8 cellular contexts compared by ENCODE assay signal in the genomic region with DNA sequence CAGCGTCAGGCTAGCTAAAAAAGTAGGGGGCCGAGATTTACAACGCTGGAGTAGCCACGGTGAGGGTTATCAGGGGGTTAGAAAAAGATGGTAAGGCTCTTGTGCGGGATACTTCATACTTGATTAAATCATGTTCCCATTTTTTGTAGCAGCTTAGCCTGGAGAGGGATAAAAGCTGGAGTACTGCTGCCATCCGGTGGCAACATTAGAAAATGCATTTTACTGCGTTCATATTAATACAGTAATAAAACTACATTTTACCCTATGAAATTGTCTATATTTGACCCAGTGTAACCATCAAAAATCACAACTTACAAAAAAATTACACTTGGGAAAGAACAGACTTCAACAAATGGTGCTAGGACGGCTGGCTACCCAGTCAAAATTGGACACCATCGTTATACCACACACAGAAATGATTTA. TPM values are rescaled to one million over a fixed set of nuclear protein-coding genes. Genes with fewer than 3 reads are reported as not detected.
DNase-seq lines count a peak whose midpoint lies in the region; ATAC-seq, FAIRE-seq and TF ChIP-seq lines count a peak whose summit lies in the region.

No MANE protein-coding gene starts in this region.

- H3K79me2 ChIP-seq in parathyroid adenoma, result no peaks in the 10 kb centered on the region

- H3K27me3 ChIP-seq in parathyroid adenoma (ENCODE audit: control insufficient read depth, insufficient read depth, low read length), result no peaks in the 10 kb centered on the region

- H2AFZ ChIP-seq in parathyroid adenoma, result no peak overlapping the region

- peaks cover 6% of the 10 kb centered on the region for H3K9me3 Mint-ChIP-seq in activated CD4-positive, alpha-beta T cell treated with anti-CD3 and anti-CD28 coated beads, Interleukin-2, amount 10 ng/mL, durations not matched to agents 7 days and 5 days

- H3K4me1 ChIP-seq in parathyroid adenoma, result peaks cover 4% of the 10 kb centered on the region

- no peaks in the 10 kb centered on the region for H3K27me3 Mint-ChIP-seq in activated CD4-positive, alpha-beta T cell treated with anti-CD3 and anti-CD28 coated beads, Interleukin-2, amount 10 ng/mL, durations not matched to agents 7 days and 5 days

- H3K9me3 ChIP-seq in parathyroid adenoma (ENCODE audit: control insufficient read depth, low read length), result no peaks in the 10 kb centered on the region

- no peak overlapping the region for H3K9ac ChIP-seq in parathyroid adenoma

- no peak overlapping the region for H3K27ac ChIP-seq in 22Rv1
- H3K27ac ChIP-seq in parathyroid adenoma, result no peak overlapping the region

- peak; percentile 77 for TF ChIP-seq CTCF in 22Rv1 (IDR thresholded peaks at IDR 0.05)
- TF ChIP-seq CTCF in fibroblast of villous mesenchyme (IDR thresholded peaks at IDR 0.05; ENCODE audit: insufficient read depth, low read depth, low read length), result peak; percentile 64
- TF ChIP-seq CTCF in parathyroid adenoma (IDR thresholded peaks at IDR 0.05), result peak; percentile 59

- no peaks in the 10 kb centered on the region for H3K36me3 ChIP-seq in parathyroid adenoma (ENCODE audit: control insufficient read depth, insufficient read depth, low read length)

- no peak overlapping the region for H3K4me2 ChIP-seq in parathyroid adenoma (ENCODE audit: low read length)

- no peak overlapping the region for H3K4me3 ChIP-seq in fibroblast of villous mesenchyme (ENCODE audit: low read depth, low read length)
- no peak overlapping the region for H3K4me3 ChIP-seq in parathyroid adenoma (ENCODE audit: low read depth, low read length)

- POLR2A ChIA-PET in activated CD4-positive, alpha-beta T cell treated with anti-CD3 and anti-CD28 coated beads, Interleukin-2, amount 10 ng/mL, durations not matched to agents 7 days and 5 days (lab: Charles Lee), result no interaction called here

- peak; percentile 85 for FAIRE-seq in G401.6 (lab: Jason Lieb, UNC)

- DNase-seq in NCI-H2029 treated with DMSO at 0.1 percent for 48 hours (lab: John Stamatoyannopoulos, UW) (peak; percentile 41), fibroblast of villous mesenchyme (ENCODE audit: low read depth) (peak; percentile 62)
- DNase-seq in activated CD4-positive, alpha-beta T cell treated with anti-CD3 and anti-CD28 coated beads, Interleukin-2, amount 10 ng/mL, durations not matched to agents 7 days and 5 days, result peak; percentile 50

- CTCF ChIA-PET in activated CD4-positive, alpha-beta T cell treated with anti-CD3 and anti-CD28 coated beads, Interleukin-2, amount 10 ng/mL, durations not matched to agents 7 days and 5 days (lab: Charles Lee), result interaction anchor here (0.8 to 1.4 kb wide), 4 partner anchors 9 to 273 kb away, joined by 3 to 5 read pairs (median 4); no protein-coding TSS in a partner anchor

- H3K4me3 Mint-ChIP-seq in activated CD4-positive, alpha-beta T cell treated with anti-CD3 and anti-CD28 coated beads, Interleukin-2, amount 10 ng/mL, durations not matched to agents 7 days and 5 days, result no peak overlapping the region

- no peak for ATAC-seq in GM18867 (IDR thresholded peaks at IDR 0.05; ENCODE audit: unreplicated experiment)
- no peak for ATAC-seq in GM21360 (IDR thresholded peaks at IDR 0.05; ENCODE audit: unreplicated experiment)

- H3K36me3 Mint-ChIP-seq in activated CD4-positive, alpha-beta T cell treated with anti-CD3 and anti-CD28 coated beads, Interleukin-2, amount 10 ng/mL, durations not matched to agents 7 days and 5 days (ENCODE audit: low read depth), result peaks cover 38% of the 10 kb centered on the region

- no peaks in the 10 kb centered on the region for H3K4me1 Mint-ChIP-seq in activated CD4-positive, alpha-beta T cell treated with anti-CD3 and anti-CD28 coated beads, Interleukin-2, amount 10 ng/mL, durations not matched to agents 7 days and 5 days

- H3K27ac Mint-ChIP-seq in activated CD4-positive, alpha-beta T cell treated with anti-CD3 and anti-CD28 coated beads, Interleukin-2, amount 10 ng/mL, durations not matched to agents 7 days and 5 days, result no peak overlapping the region

RNA-seq across cellular contexts. Expression of a gene that starts 17.3 kb away (rescaled TPM):
- 10 to 100 TPM; 30.7 to 32.5 TPM for total RNA-seq in activated CD4-positive, alpha-beta T cell treated with anti-CD3 and anti-CD28 coated beads, Interleukin-2, amount 10 ng/mL, durations not matched to agents 7 days and 5 days
- total RNA-seq in fibroblast of villous mesenchyme, result 18.0 and 19.0 TPM in 2 replicates

RNA-seq across cellular contexts. Expression of a gene that starts 17.4 kb away (rescaled TPM):
- total RNA-seq in activated CD4-positive, alpha-beta T cell treated with anti-CD3 and anti-CD28 coated beads, Interleukin-2, amount 10 ng/mL, durations not matched to agents 7 days and 5 days, result 10 to 100 TPM in 1 of 2 experiments, 1 to 10 TPM in 1; 9.4 to 11.9 TPM
- total RNA-seq in fibroblast of villous mesenchyme, result 25.8 and 38.0 TPM in 2 replicates
